In the genomic region with DNA sequence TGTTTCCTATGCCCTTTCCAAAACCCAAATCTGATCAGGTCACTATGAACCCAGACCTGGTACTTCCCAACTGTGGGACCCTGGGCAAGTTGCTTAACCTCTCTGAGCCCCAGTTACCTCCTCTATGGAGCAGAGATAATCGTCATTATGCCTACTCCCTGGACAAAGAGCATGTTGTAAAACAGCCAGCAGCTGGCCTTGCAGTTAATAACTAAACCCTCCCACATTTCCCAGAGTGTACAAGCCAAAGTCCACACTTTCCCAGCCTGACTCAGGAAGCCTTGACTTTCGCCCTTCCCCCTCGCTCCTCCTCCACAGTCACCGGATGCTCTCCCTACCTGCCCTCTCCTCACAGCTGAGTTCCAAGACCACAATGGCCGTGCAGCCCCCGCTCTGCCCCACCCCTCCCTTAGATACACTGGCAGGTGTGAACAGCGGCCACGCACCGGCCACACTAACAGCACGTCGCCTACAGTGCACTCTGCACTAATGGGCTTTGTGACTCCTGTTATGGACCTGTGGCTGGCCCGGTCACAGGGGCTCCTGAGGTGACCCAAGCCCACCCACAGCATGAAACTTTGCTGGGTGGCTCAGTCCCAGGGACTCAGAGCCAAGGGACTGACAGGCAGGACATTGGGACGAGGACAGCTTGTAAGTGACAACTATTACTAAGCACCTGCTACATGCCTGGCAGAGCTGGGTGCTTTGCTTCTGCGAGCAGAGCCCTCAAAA, we compare ENCODE assay signal across 1 cellular context.
TF ChIP-seq lines count a peak whose summit lies in the region.

No MANE protein-coding gene starts in this region.

TF ChIP-seq in HepG2, 621 proteins besides CTCF, POLR2A, EP300 and RAD21 (continued from another document and continues in another):
- TF ChIP-seq, protein P1, sequence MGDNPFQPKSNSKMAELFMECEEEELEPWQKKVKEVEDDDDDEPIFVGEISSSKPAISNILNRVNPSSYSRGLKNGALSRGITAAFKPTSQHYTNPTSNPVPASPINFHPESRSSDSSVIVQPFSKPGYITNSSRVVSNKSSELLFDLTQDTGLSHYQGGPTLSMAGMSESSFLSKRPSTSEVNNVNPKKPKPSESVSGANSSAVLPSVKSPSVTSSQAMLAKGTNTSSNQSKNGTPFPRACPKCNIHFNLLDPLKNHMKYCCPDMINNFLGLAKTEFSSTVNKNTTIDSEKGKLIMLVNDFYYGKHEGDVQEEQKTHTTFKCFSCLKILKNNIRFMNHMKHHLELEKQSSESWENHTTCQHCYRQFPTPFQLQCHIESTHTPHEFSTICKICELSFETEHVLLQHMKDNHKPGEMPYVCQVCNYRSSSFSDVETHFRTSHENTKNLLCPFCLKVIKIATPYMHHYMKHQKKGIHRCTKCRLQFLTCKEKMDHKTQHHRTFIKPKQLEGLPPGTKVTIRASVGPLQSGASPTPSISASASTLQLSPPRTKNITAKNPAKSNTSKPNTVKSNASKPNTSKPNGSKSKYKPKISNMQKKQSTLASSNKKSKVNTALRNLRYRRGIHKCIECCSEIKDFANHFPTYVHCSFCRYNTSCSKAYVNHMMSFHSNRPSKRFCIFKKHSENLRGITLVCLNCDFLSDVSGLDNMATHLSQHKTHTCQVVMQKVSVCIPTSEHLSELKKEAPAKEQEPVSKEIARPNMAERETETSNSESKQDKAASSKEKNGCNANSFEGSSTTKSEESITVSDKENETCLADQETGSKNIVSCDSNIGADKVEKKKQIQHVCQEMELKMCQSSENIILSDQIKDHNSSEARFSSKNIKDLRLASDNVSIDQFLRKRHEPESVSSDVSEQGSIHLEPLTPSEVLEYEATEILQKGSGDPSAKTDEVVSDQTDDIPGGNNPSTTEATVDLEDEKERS (CRISPR knock-in tag; IDR thresholded peaks at IDR 0.05) = no peak; the same call in 1 of the 2 replicates
- TF ChIP-seq MIER3 (CRISPR knock-in tag; IDR thresholded peaks at IDR 0.05; ENCODE audit: borderline replicate concordance) = peak; percentile 99
- no peak for TF ChIP-seq MAF1 (CRISPR knock-in tag; IDR thresholded peaks at IDR 0.05; ENCODE audit: borderline replicate concordance)
- TF ChIP-seq SMAD1 (CRISPR knock-in tag; IDR thresholded peaks at IDR 0.05; ENCODE audit: borderline replicate concordance, low read depth) = peak; percentile 79; the same call in 1 of the 2 replicates
- TF ChIP-seq ZNF720 (CRISPR knock-in tag; IDR thresholded peaks at IDR 0.05) = no peak
- peak; percentile 91; the same call in 1 of the 2 replicates for TF ChIP-seq ZNF235 (CRISPR knock-in tag; IDR thresholded peaks at IDR 0.05; ENCODE audit: borderline replicate concordance)
- TF ChIP-seq, protein P2, sequence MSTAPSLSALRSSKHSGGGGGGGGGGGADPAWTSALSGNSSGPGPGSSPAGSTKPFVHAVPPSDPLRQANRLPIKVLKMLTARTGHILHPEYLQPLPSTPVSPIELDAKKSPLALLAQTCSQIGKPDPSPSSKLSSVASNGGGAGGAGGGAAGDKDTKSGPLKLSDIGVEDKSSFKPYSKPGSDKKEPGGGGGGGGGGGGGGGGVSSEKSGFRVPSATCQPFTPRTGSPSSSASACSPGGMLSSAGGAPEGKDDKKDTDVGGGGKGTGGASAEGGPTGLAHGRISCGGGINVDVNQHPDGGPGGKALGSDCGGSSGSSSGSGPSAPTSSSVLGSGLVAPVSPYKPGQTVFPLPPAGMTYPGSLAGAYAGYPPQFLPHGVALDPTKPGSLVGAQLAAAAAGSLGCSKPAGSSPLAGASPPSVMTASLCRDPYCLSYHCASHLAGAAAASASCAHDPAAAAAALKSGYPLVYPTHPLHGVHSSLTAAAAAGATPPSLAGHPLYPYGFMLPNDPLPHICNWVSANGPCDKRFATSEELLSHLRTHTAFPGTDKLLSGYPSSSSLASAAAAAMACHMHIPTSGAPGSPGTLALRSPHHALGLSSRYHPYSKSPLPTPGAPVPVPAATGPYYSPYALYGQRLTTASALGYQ (CRISPR knock-in tag; IDR thresholded peaks at IDR 0.05) = peak; percentile 95
- TF ChIP-seq CENPT (CRISPR knock-in tag; IDR thresholded peaks at IDR 0.05; ENCODE audit: low read depth) = 0 out of 2 replicates have a peak, but pooled peaks have one; percentile 64
- TF ChIP-seq ZNF367 (CRISPR knock-in tag; IDR thresholded peaks at IDR 0.05; ENCODE audit: borderline replicate concordance) = peak; percentile 43; the same call in 1 of the 2 replicates
- TF ChIP-seq, protein P3, sequence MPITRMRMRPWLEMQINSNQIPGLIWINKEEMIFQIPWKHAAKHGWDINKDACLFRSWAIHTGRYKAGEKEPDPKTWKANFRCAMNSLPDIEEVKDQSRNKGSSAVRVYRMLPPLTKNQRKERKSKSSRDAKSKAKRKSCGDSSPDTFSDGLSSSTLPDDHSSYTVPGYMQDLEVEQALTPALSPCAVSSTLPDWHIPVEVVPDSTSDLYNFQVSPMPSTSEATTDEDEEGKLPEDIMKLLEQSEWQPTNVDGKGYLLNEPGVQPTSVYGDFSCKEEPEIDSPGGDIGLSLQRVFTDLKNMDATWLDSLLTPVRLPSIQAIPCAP (CRISPR knock-in tag; IDR thresholded peaks at IDR 0.05; ENCODE audit: low read depth) = peak; percentile 93
- TF ChIP-seq ZMYM4 (CRISPR knock-in tag; IDR thresholded peaks at IDR 0.05) = peak; percentile 71; the same call in 1 of the 2 replicates
- TF ChIP-seq, protein P4, sequence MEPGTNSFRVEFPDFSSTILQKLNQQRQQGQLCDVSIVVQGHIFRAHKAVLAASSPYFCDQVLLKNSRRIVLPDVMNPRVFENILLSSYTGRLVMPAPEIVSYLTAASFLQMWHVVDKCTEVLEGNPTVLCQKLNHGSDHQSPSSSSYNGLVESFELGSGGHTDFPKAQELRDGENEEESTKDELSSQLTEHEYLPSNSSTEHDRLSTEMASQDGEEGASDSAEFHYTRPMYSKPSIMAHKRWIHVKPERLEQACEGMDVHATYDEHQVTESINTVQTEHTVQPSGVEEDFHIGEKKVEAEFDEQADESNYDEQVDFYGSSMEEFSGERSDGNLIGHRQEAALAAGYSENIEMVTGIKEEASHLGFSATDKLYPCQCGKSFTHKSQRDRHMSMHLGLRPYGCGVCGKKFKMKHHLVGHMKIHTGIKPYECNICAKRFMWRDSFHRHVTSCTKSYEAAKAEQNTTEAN (CRISPR knock-in tag; conservative IDR thresholded peaks at IDR 0.05) = peak; percentile 99
- no peak for TF ChIP-seq RBFOX2 (IDR thresholded peaks at IDR 0.05; ENCODE audit: low read depth, low read length)
- peak; percentile 80; the same call in 1 of the 2 replicates for TF ChIP-seq ZNF570 (CRISPR knock-in tag; IDR thresholded peaks at IDR 0.05; ENCODE audit: borderline replicate concordance)
- TF ChIP-seq NCOR1 (IDR thresholded peaks at IDR 0.05; ENCODE audit: borderline replicate concordance, low read length) = peak; percentile 88
- TF ChIP-seq, protein P5, sequence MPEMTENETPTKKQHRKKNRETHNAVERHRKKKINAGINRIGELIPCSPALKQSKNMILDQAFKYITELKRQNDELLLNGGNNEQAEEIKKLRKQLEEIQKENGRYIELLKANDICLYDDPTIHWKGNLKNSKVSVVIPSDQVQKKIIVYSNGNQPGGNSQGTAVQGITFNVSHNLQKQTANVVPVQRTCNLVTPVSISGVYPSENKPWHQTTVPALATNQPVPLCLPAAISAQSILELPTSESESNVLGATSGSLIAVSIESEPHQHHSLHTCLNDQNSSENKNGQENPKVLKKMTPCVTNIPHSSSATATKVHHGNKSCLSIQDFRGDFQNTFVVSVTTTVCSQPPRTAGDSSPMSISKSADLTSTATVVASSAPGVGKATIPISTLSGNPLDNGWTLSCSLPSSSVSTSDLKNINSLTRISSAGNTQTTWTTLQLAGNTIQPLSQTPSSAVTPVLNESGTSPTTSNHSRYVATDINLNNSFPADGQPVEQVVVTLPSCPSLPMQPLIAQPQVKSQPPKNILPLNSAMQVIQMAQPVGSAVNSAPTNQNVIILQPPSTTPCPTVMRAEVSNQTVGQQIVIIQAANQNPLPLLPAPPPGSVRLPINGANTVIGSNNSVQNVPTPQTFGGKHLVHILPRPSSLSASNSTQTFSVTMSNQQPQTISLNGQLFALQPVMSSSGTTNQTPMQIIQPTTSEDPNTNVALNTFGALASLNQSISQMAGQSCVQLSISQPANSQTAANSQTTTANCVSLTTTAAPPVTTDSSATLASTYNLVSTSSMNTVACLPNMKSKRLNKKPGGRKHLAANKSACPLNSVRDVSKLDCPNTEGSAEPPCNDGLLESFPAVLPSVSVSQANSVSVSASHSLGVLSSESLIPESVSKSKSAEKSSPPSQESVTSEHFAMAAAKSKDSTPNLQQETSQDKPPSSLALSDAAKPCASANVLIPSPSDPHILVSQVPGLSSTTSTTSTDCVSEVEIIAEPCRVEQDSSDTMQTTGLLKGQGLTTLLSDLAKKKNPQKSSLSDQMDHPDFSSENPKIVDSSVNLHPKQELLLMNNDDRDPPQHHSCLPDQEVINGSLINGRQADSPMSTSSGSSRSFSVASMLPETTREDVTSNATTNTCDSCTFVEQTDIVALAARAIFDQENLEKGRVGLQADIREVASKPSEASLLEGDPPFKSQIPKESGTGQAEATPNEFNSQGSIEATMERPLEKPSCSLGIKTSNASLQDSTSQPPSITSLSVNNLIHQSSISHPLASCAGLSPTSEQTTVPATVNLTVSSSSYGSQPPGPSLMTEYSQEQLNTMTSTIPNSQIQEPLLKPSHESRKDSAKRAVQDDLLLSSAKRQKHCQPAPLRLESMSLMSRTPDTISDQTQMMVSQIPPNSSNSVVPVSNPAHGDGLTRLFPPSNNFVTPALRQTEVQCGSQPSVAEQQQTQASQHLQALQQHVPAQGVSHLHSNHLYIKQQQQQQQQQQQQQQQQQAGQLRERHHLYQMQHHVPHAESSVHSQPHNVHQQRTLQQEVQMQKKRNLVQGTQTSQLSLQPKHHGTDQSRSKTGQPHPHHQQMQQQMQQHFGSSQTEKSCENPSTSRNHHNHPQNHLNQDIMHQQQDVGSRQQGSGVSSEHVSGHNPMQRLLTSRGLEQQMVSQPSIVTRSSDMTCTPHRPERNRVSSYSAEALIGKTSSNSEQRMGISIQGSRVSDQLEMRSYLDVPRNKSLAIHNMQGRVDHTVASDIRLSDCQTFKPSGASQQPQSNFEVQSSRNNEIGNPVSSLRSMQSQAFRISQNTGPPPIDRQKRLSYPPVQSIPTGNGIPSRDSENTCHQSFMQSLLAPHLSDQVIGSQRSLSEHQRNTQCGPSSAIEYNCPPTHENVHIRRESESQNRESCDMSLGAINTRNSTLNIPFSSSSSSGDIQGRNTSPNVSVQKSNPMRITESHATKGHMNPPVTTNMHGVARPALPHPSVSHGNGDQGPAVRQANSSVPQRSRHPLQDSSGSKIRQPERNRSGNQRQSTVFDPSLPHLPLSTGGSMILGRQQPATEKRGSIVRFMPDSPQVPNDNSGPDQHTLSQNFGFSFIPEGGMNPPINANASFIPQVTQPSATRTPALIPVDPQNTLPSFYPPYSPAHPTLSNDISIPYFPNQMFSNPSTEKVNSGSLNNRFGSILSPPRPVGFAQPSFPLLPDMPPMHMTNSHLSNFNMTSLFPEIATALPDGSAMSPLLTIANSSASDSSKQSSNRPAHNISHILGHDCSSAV (CRISPR knock-in tag; IDR thresholded peaks at IDR 0.05; ENCODE audit: borderline replicate concordance) = peak; percentile 96
- TF ChIP-seq NR2F6 (IDR thresholded peaks at IDR 0.05) = peak; percentile 84
- TF ChIP-seq NR2F6 (CRISPR knock-in tag; IDR thresholded peaks at IDR 0.05) = peak; percentile 94
- TF ChIP-seq ZFP90 (CRISPR knock-in tag; IDR thresholded peaks at IDR 0.05; ENCODE audit: borderline replicate concordance) = peak; percentile 86; the same call in 1 of the 2 replicates
- TF ChIP-seq, protein P6, sequence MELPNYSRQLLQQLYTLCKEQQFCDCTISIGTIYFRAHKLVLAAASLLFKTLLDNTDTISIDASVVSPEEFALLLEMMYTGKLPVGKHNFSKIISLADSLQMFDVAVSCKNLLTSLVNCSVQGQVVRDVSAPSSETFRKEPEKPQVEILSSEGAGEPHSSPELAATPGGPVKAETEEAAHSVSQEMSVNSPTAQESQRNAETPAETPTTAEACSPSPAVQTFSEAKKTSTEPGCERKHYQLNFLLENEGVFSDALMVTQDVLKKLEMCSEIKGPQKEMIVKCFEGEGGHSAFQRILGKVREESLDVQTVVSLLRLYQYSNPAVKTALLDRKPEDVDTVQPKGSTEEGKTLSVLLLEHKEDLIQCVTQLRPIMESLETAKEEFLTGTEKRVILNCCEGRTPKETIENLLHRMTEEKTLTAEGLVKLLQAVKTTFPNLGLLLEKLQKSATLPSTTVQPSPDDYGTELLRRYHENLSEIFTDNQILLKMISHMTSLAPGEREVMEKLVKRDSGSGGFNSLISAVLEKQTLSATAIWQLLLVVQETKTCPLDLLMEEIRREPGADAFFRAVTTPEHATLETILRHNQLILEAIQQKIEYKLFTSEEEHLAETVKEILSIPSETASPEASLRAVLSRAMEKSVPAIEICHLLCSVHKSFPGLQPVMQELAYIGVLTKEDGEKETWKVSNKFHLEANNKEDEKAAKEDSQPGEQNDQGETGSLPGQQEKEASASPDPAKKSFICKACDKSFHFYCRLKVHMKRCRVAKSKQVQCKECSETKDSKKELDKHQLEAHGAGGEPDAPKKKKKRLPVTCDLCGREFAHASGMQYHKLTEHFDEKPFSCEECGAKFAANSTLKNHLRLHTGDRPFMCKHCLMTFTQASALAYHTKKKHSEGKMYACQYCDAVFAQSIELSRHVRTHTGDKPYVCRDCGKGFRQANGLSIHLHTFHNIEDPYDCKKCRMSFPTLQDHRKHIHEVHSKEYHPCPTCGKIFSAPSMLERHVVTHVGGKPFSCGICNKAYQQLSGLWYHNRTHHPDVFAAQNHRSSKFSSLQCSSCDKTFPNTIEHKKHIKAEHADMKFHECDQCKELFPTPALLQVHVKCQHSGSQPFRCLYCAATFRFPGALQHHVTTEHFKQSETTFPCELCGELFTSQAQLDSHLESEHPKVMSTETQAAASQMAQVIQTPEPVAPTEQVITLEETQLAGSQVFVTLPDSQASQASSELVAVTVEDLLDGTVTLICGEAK (IDR thresholded peaks at IDR 0.05) = no peak
- TF ChIP-seq, protein P6 (CRISPR knock-in tag; IDR thresholded peaks at IDR 0.05) = peak; percentile 93
- peak; percentile 90; the same call in 1 of the 2 replicates for TF ChIP-seq NFKB2 (CRISPR knock-in tag; IDR thresholded peaks at IDR 0.05; ENCODE audit: borderline replicate concordance)
